In the genomic region with DNA sequence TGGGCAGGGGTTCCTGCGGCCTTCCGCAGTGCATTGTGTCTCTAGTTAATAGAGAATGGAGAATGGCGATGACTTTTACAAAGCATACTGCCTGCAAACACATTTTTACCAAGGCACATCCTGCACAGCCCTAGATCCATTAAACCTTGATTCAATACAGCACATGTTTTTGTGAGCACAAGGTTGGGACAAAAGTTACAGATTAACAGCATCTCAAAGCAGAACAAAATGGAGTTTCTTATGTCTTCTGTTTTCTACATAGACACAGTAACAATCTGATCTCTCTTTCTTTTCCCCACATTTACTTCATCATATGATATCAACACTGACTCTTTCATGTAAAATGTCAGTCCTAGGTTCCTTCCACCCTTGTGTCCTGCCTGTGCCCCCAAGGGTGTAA, we compare ENCODE assay signal across 14 cellular contexts.
"Had no signal": no experiment of that assay in that cellular context is flagged by ENCODE, and none has a peak within 500 bp of the region (broad histone marks: within the 10 kb centered on the region; RNA-seq: fewer than 3 reads in every experiment).

No MANE protein-coding gene starts in this region.

- H3K4me3 ChIP-seq: right lobe of liver, spleen, suprapubic skin, upper lobe of right lung had no signal

- DNase-seq: activated T-cell treated with anti-CD3 and anti-CD28 coated beads, Interleukin-2, amount 50 U/mL, for 1 hour; brain microvascular endothelial cell; esophagus squamous epithelium; foreskin fibroblast; left ventricle myocardium superior; right lobe of liver; spleen; stimulated activated CD4-positive, alpha-beta T cell treated with anti-CD3 and anti-CD28 coated beads, Interleukin-2, amount 100 ng/mL, for 24 hours; stimulated activated naive CD4-positive, alpha-beta T cell; upper lobe of right lung had no signal

- H3K9me3 Mint-ChIP-seq: activated naive CD4-positive, alpha-beta T cell treated with anti-CD3 and anti-CD28 coated beads, Interleukin-2, amount 50 U/mL, for 72 hours; neural crest cell; T-helper 1 cell treated with Interleukin-12 subunit alpha and Interleukin-12 subunit beta and Interleukin-4 antibody, amounts not matched to agents 30 μg/mL and 1 μg/mL, for 36 hours had no signal

- H3K9me3 ChIP-seq: esophagus squamous epithelium, right lobe of liver, spleen, suprapubic skin, upper lobe of right lung had no signal

- ATAC-seq: activated naive CD4-positive, alpha-beta T cell treated with anti-CD3 and anti-CD28 coated beads, Interleukin-2, amount 50 U/mL, for 72 hours; right lobe of liver; upper lobe of right lung had no signal

- H3K27ac ChIP-seq: brain microvascular endothelial cell, esophagus squamous epithelium, right lobe of liver, spleen, suprapubic skin, upper lobe of right lung had no signal

- H3K36me3 ChIP-seq: brain microvascular endothelial cell, esophagus squamous epithelium, right lobe of liver, suprapubic skin, upper lobe of right lung had no signal

- H3K27me3 ChIP-seq: brain microvascular endothelial cell, esophagus squamous epithelium, right lobe of liver, spleen, suprapubic skin, upper lobe of right lung had no signal

- H3K27ac Mint-ChIP-seq: activated naive CD4-positive, alpha-beta T cell treated with anti-CD3 and anti-CD28 coated beads, Interleukin-2, amount 50 U/mL, for 72 hours; T-helper 1 cell treated with Interleukin-12 subunit alpha and Interleukin-12 subunit beta and Interleukin-4 antibody, amounts not matched to agents 30 μg/mL and 1 μg/mL, for 36 hours had no signal

- H3K36me3 Mint-ChIP-seq: activated naive CD4-positive, alpha-beta T cell treated with anti-CD3 and anti-CD28 coated beads, Interleukin-2, amount 50 U/mL, for 72 hours had no signal

- H3K4me3 Mint-ChIP-seq: T-helper 1 cell treated with Interleukin-12 subunit alpha and Interleukin-12 subunit beta and Interleukin-4 antibody, amounts not matched to agents 30 μg/mL and 1 μg/mL, for 36 hours had no signal
